ENCODE assay signal across 11 cellular contexts in the genomic region with DNA sequence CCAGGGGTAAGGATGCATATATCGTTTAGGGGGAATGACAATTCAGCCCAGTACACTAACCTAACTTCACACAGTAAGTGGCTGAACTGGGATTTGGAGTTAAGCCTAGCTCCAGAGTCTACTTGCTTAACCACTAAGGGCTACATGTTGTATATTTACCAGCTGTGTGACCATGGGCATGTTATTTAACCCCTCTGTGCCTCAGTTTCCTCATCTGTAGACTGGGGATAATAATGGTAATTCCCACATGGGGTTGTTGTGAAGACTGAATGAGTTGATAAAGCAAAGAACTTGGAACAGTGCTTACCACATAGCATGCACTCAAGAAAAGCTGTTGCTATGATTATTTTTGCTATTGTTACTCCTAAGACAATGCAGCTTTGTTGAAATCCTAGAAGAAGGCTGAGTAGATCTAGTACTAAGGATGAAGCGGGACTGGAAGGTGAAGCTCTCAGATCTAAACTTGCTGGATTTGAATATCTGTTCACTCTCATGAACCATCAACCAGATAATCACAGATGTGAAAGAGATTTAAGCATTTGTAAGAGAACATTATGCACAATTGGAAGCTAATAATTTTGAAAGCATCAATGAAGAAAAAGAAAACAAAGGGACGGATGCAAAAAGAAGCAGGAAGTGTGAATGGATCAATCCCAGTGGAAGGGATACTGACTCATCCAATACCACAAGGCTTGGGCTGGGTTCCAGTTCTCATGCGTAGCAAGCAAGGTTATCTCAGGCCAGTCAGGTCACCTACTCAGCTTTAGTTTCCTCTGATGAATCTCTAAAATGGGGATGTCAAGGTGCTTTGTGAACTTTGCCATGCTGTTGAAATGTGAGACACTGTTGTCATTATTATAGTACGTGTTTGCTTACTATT.
DNase-seq lines count a peak whose midpoint lies in the region; ATAC-seq lines count a peak whose summit lies in the region.
"Had no signal": no experiment of that assay in that cellular context is flagged by ENCODE, and none has a peak within 500 bp of the region (broad histone marks: within the 10 kb centered on the region; RNA-seq: fewer than 3 reads in every experiment).

No MANE protein-coding gene starts in this region.

- intact Hi-C loops in sciatic nerve (cut with DNase I) = no loop called here

- DNase-seq in GM04504 (ENCODE audit: low read depth) (peak; percentile 81), RPMI7951 (ENCODE audit: low read depth) (peak; percentile 91), epithelial cell of prostate (ENCODE audit: low read depth, low spot score) (peak; percentile 33), sciatic nerve (ENCODE audit: low spot score) (no peak), middle frontal gyrus (ENCODE audit: extremely low spot score, low spot score) (no peak)
- no peak for DNase-seq in central memory CD4-positive, alpha-beta T cell
- no peak for DNase-seq in activated naive CD4-positive, alpha-beta T cell treated with anti-CD3 and anti-CD28 coated beads, Interleukin-2, amount 50 U/mL, for 16 hours
- DNase-seq: NCI-H1694 treated with DMSO at 0.1 percent for 48 hours; NK-92 treated with Interleukin-12 subunit alpha and Interleukin-12 subunit beta, amount 100 ng/mL, for 24 hours; T-helper 2 cell had no signal

- ATAC-seq in sciatic nerve = peak; percentile 76
- no peak for ATAC-seq in HG03354 (IDR thresholded peaks at IDR 0.05; ENCODE audit: poor library complexity, severe bottlenecking, unreplicated experiment)

- peak overlapping the region; percentile 27 for H3K27ac ChIP-seq in epithelial cell of prostate

Comparison
In these comparisons a context has a peak if more than half of its experiments do, and no peak if none do; other contexts are left out.
1. DNase-seq: peak in GM04504 (single experiment), RPMI7951 (single experiment) and epithelial cell of prostate (single experiment); none in sciatic nerve (single experiment), central memory CD4-positive, alpha-beta T cell (single experiment), activated naive CD4-positive, alpha-beta T cell treated with anti-CD3 and anti-CD28 coated beads, Interleukin-2, amount 50 U/mL, for 16 hours (single experiment) and middle frontal gyrus (single experiment).